ENCODE assay signal across 8 cellular contexts in the genomic region with DNA sequence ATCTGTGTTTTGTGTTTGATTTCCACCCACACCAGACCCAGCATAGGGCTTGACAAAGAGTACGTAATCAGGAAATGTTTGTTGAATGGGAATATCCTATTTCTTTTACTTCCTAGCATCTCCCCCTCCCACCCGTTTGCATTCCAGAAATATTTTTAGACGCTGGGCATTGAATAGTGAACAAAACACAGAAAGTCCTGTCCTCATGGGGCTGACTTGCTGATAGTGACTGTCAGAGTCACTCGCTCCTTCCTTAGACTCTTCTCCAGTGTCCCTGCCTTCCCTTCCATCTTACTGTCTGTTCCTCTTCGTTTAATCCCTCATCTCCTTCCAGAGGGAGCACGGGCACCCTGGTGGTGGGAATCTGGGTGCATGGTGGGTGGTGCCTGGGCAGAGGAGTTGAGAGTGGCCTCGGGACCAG. TPM values are rescaled to one million over a fixed set of nuclear protein-coding genes. Genes with fewer than 3 reads are reported as not detected.
DNase-seq lines count a peak whose midpoint lies in the region; ATAC-seq and TF ChIP-seq lines count a peak whose summit lies in the region.

No MANE protein-coding gene starts in this region.

- ATAC-seq in DND-41 (ENCODE audit: insufficient read depth, low read depth), result no peak
- no peak for ATAC-seq in HG03039 (IDR thresholded peaks at IDR 0.05; ENCODE audit: unreplicated experiment)
- ATAC-seq in GM19395 (IDR thresholded peaks at IDR 0.05; ENCODE audit: unreplicated experiment), result no peak

- H3K4me2 ChIP-seq in DND-41 (ENCODE audit: insufficient read depth, low read length) (peak overlapping the region; percentile 98), mammary epithelial cell (ENCODE audit: insufficient read depth, low read depth, low read length) (peak overlapping the region; percentile 82)

- H3K36me3 ChIP-seq in DND-41 (ENCODE audit: insufficient read depth, low read length) (peaks cover 18% of the 10 kb centered on the region), mammary epithelial cell (ENCODE audit: insufficient read depth, low read length) (no peaks in the 10 kb centered on the region)

- intact Hi-C loops in mammary epithelial cell (cut with micrococcal nuclease), result loop anchor here (1.0 kb wide), 4 partner anchors 71 to 183 kb away; no protein-coding TSS in a partner anchor

- no peaks in the 10 kb centered on the region for H4K20me1 ChIP-seq in DND-41 (ENCODE audit: insufficient read depth, low read length)
- no peaks in the 10 kb centered on the region for H4K20me1 ChIP-seq in mammary epithelial cell (ENCODE audit: insufficient read depth, low read length)

- H3K4me3 ChIP-seq in DND-41 (ENCODE audit: low read depth in 1 of 2, low read length in 2 of 2), result peak overlapping the region; percentile 71 to 80
- H3K4me3 ChIP-seq in mammary epithelial cell (replicated peaks in 1 of 3; ENCODE audit: insufficient read depth in 1 of 3, low read depth in 2 of 3, low read length in 3 of 3), result peak overlapping the region; percentile 78 to 91 (median 90)
- peak overlapping the region; percentile 79 for H3K4me3 ChIP-seq in mononuclear cell (ENCODE audit: low read length)

- BruUV-seq in mammary epithelial cell (replicated peaks; lab: Mats Ljungman, UMichigan), result no TSS peak

- TF ChIP-seq CTCF in DND-41 (IDR thresholded peaks at IDR 0.05; ENCODE audit: borderline replicate concordance, extremely low read depth, low read length, poor library complexity, severe bottlenecking) (peak; percentile 12), mammary epithelial cell (conservative IDR thresholded peaks at IDR 0.05 in 1 of 2, IDR thresholded peaks at IDR 0.05 in 1 of 2; ENCODE audit: extremely low read depth in 1 of 2, insufficient read depth in 1 of 2, low read depth in 1 of 2, low read length in 2 of 2) (peak; percentile 44 to 49)

- H3K27ac ChIP-seq in DND-41 (ENCODE audit: low read length) (peak overlapping the region; percentile 65), mammary epithelial cell (ENCODE audit: insufficient read depth, low read depth, low read length) (peak overlapping the region; percentile 68)

- CTCF ChIA-PET in mammary epithelial cell (lab: Charles Lee; ENCODE audit: low non-redundant PET), result no interaction called here

- dilution Hi-C loops in mammary epithelial cell (cut with HindIII; ENCODE audit: low sequenced_read_pairs), result no loop called here

- in situ Hi-C loops in mammary epithelial cell (cut with MboI; ENCODE audit: low sequenced_read_pairs in 2 of 2), result loop anchor here in 1 of 2 donors (25.0 kb wide), 1 partner anchor 1286 kb away; no protein-coding TSS in a partner anchor

- WGBS in mammary epithelial cell (ENCODE audit: low coverage, missing lambda C conversion rate), result 13% methylated on average over 7 of the region's 7 CpGs

- H3K9ac ChIP-seq in DND-41 (ENCODE audit: low read depth, low read length) (peak overlapping the region; percentile 76), mammary epithelial cell (ENCODE audit: insufficient read depth, low read length) (peak overlapping the region; percentile 78)

- H3K4me1 ChIP-seq in DND-41 (ENCODE audit: insufficient read depth, low read length) (peaks cover 34% of the 10 kb centered on the region), mammary epithelial cell (ENCODE audit: insufficient read depth, low read length) (peaks cover 19% of the 10 kb centered on the region), mononuclear cell (ENCODE audit: insufficient read depth, low read length) (peaks cover 52% of the 10 kb centered on the region)

- DNase-seq in DND-41, result no peak
- peak; percentile 30 for DNase-seq in M059J (ENCODE audit: low read depth)
- peak; percentile 24 for DNase-seq in mammary epithelial cell
- no peak for DNase-seq in occipital lobe (lab: John Stamatoyannopoulos, UW)
- no peak for DNase-seq in amygdala (lab: John Stamatoyannopoulos, UW)

- no peaks in the 10 kb centered on the region for H3K9me3 ChIP-seq in DND-41 (ENCODE audit: insufficient read depth, low read length, severe bottlenecking)
- H3K9me3 ChIP-seq in mammary epithelial cell (replicated peaks; ENCODE audit: insufficient read depth, low read length), result no peaks in the 10 kb centered on the region
- no peaks in the 10 kb centered on the region for H3K9me3 ChIP-seq in mononuclear cell (ENCODE audit: low read depth, low read length)

- H2AFZ ChIP-seq in DND-41 (ENCODE audit: low read depth, low read length), result peak overlapping the region; percentile 74
- H2AFZ ChIP-seq in mammary epithelial cell (ENCODE audit: low read depth, low read length), result peak overlapping the region; percentile 91

- no peaks in the 10 kb centered on the region for H3K27me3 ChIP-seq in DND-41 (ENCODE audit: insufficient read depth, low read length, poor library complexity)
- no peaks in the 10 kb centered on the region for H3K27me3 ChIP-seq in mammary epithelial cell (ENCODE audit: insufficient read depth, low read length)
- H3K27me3 ChIP-seq in mononuclear cell (ENCODE audit: insufficient read depth, low read length), result no peaks in the 10 kb centered on the region

- H3K79me2 ChIP-seq in DND-41 (ENCODE audit: insufficient read depth, low read length) (peaks cover 38% of the 10 kb centered on the region), mammary epithelial cell (ENCODE audit: insufficient read depth, low read length) (peaks cover 34% of the 10 kb centered on the region)

RNA-seq across cellular contexts. Expression of gene WDR25, which starts 0.5 kb away (rescaled TPM):
- 22.4 and 22.8 TPM in 2 replicates for total RNA-seq in M059J (2014; rRNA removed; shearing (Covaris generic))
- 10 to 100 TPM; 12.3 to 14.0 TPM for total RNA-seq in mammary epithelial cell
- 7.2 TPM for polyA plus RNA-seq in mammary epithelial cell
- 6.9 TPM for polyA minus RNA-seq in mammary epithelial cell
- total RNA-seq in mononuclear cell, result 3.0 TPM
- total RNA-seq in occipital lobe, result 16.5 TPM

RNA-seq across cellular contexts. Expression of gene SLC25A47, which starts 53.6 kb away (rescaled TPM):
- total RNA-seq in M059J (2014; rRNA removed; shearing (Covaris generic)), result not detected in 2 replicates
- total RNA-seq in mammary epithelial cell (not detected), mononuclear cell (0.10 TPM), occipital lobe (not detected)
- not detected for polyA plus RNA-seq in mammary epithelial cell
- polyA minus RNA-seq in mammary epithelial cell, result not detected

Comparison
In these comparisons a context has a peak if more than half of its experiments do, and no peak if none do; other contexts are left out.
1. DNase-seq: peak in M059J (single experiment) and mammary epithelial cell (single experiment); none in DND-41 (single experiment), occipital lobe (single experiment) and amygdala (0 of 56).
2. Peak in every context shown above with its lines, with median percentiles within 50 percentile points of each other: H3K4me3 ChIP-seq.